ENCODE assay signal across 7 cellular contexts in the genomic region with DNA sequence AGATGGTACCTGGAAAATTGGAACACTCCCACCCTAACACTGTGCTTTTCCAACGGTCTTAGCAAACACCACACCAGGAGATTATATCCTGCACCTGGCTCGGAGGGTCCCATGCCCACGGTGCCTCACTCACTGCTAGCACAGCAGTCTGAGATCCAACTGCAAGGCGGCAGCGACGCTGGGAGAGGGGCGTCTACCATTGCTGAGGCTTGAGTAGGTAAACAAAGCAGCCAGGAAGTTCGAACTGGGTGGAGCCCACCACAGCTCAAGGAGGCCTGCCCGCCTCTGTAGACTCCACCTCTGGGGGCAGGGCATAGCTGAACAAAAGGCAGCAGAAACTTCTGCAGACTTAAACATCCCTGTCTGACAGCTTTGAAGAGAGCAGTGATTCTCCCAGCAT. TPM values are rescaled to one million over a fixed set of nuclear protein-coding genes. Genes with fewer than 3 reads are reported as not detected.
DNase-seq lines count a peak whose midpoint lies in the region; ATAC-seq and TF ChIP-seq lines count a peak whose summit lies in the region.
"Not testable (repeated sequence)": the region's sequence is repeated elsewhere in the genome, so short reads cannot be mapped to it uniquely, and the experiment has no call there.

No MANE protein-coding gene starts in this region.

- H3K27ac Mint-ChIP-seq in WTC11; activated T-helper 1 cell treated with anti-CD3 and anti-CD28 coated beads, Interleukin-12 subunit alpha, Interleukin-12 subunit beta, Interleukin-2, Interleukin-4 antibody, amounts not matched to agents 30 ng/mL and 10 ng/mL and 1 ng/mL, durations not matched to agents 14 hours and 24 hours and 36 hours: not testable (repeated sequence)
- peak overlapping the region; percentile 24 for H3K27ac Mint-ChIP-seq in activated CD8-positive, alpha-beta T cell treated with anti-CD3 and anti-CD28 coated beads, Interleukin-2, amount 10 ng/mL, durations not matched to agents 7 days and 5 days
- peak overlapping the region; percentile 71 for H3K27ac Mint-ChIP-seq in central memory CD8-positive, alpha-beta T cell (ENCODE audit: low read depth)
- peak overlapping the region; percentile 74 to 94 (median 84) for H3K27ac Mint-ChIP-seq in naive thymus-derived CD8-positive, alpha-beta T cell

- peaks cover 66% of the 10 kb centered on the region for H3K36me3 Mint-ChIP-seq in WTC11
- peaks cover 70% of the 10 kb centered on the region for H3K36me3 Mint-ChIP-seq in activated CD8-positive, alpha-beta T cell treated with anti-CD3 and anti-CD28 coated beads, Interleukin-2, amount 10 ng/mL, durations not matched to agents 7 days and 5 days (ENCODE audit: low read depth)
- H3K36me3 Mint-ChIP-seq in activated T-helper 1 cell treated with anti-CD3 and anti-CD28 coated beads, Interleukin-12 subunit alpha, Interleukin-12 subunit beta, Interleukin-2, Interleukin-4 antibody, amounts not matched to agents 30 ng/mL and 10 ng/mL and 1 ng/mL, durations not matched to agents 14 hours and 24 hours and 36 hours (ENCODE audit: low read depth) = peaks cover 55% of the 10 kb centered on the region
- H3K36me3 Mint-ChIP-seq in central memory CD8-positive, alpha-beta T cell (ENCODE audit: insufficient read depth) = peaks cover 27% of the 10 kb centered on the region
- H3K36me3 Mint-ChIP-seq in naive thymus-derived CD8-positive, alpha-beta T cell = peaks cover 13 to 76% (median 53%) of the 10 kb centered on the region in 3 donors

- POLR2A ChIA-PET in WTC11 (lab: Charles Lee); activated CD8-positive, alpha-beta T cell treated with anti-CD3 and anti-CD28 coated beads, Interleukin-2, amount 10 ng/mL, durations not matched to agents 7 days and 5 days (lab: Charles Lee); naive thymus-derived CD8-positive, alpha-beta T cell (lab: Charles Lee): not testable (repeated sequence)

- peak; percentile 26 for DNase-seq in NCI-H69 (lab: John Stamatoyannopoulos, UW)
- not testable (repeated sequence) for DNase-seq in WTC11 (ENCODE audit: low spot score); central memory CD8-positive, alpha-beta T cell (ENCODE audit: low spot score in 2 of 2)
- peak; percentile 40 for DNase-seq in activated CD8-positive, alpha-beta T cell treated with anti-CD3 and anti-CD28 coated beads, Interleukin-2, amount 10 ng/mL, durations not matched to agents 7 days and 5 days
- peak; percentile 3 for DNase-seq in activated T-helper 1 cell treated with anti-CD3 and anti-CD28 coated beads, Interleukin-12 subunit alpha, Interleukin-12 subunit beta, Interleukin-2, Interleukin-4 antibody, amounts not matched to agents 30 ng/mL and 10 ng/mL and 1 ng/mL, durations not matched to agents 14 hours and 24 hours and 36 hours (ENCODE audit: low spot score)
- DNase-seq in activated gamma-delta T cell treated with Interleukin-2 at 50 U/mL for 16 hours = peak; percentile 33
- DNase-seq in naive thymus-derived CD8-positive, alpha-beta T cell = peak in 9 of 10 donors; percentile 6 to 64 (median 31)

- not testable (repeated sequence) for ATAC-seq in WTC11; activated CD8-positive, alpha-beta T cell treated with anti-CD3 and anti-CD28 coated beads, Interleukin-2, amount 10 ng/mL, durations not matched to agents 7 days and 5 days; central memory CD8-positive, alpha-beta T cell (replicated peaks; ENCODE audit: extremely low read depth, poor library complexity, severe bottlenecking); naive thymus-derived CD8-positive, alpha-beta T cell

- CTCF ChIA-PET in WTC11 (lab: Charles Lee) = interaction anchor here (1.2 kb wide), 1 partner anchor 622 kb away, joined by 3 read pairs; no protein-coding TSS in a partner anchor
- CTCF ChIA-PET in activated CD8-positive, alpha-beta T cell treated with anti-CD3 and anti-CD28 coated beads, Interleukin-2, amount 10 ng/mL, durations not matched to agents 7 days and 5 days (lab: Charles Lee) = not testable (repeated sequence)

- intact Hi-C loops in activated T-helper 1 cell treated with anti-CD3 and anti-CD28 coated beads, Interleukin-12 subunit alpha, Interleukin-12 subunit beta, Interleukin-2, Interleukin-4 antibody, amounts not matched to agents 30 ng/mL and 10 ng/mL and 1 ng/mL, durations not matched to agents 14 hours and 24 hours and 36 hours (cut with micrococcal nuclease) = not testable (repeated sequence)

- not testable (repeated sequence) for TF ChIP-seq CTCF in WTC11 (IDR thresholded peaks at IDR 0.05)

- not testable (repeated sequence) for H3K4me1 Mint-ChIP-seq in WTC11
- peaks cover 20% of the 10 kb centered on the region for H3K4me1 Mint-ChIP-seq in activated CD8-positive, alpha-beta T cell treated with anti-CD3 and anti-CD28 coated beads, Interleukin-2, amount 10 ng/mL, durations not matched to agents 7 days and 5 days (ENCODE audit: low read depth)
- H3K4me1 Mint-ChIP-seq in activated T-helper 1 cell treated with anti-CD3 and anti-CD28 coated beads, Interleukin-12 subunit alpha, Interleukin-12 subunit beta, Interleukin-2, Interleukin-4 antibody, amounts not matched to agents 30 ng/mL and 10 ng/mL and 1 ng/mL, durations not matched to agents 14 hours and 24 hours and 36 hours (ENCODE audit: low read depth) = peaks cover 38% of the 10 kb centered on the region
- peaks cover 35% of the 10 kb centered on the region for H3K4me1 Mint-ChIP-seq in central memory CD8-positive, alpha-beta T cell
- peaks cover 37 to 48% (median 46%) of the 10 kb centered on the region in 4 donors for H3K4me1 Mint-ChIP-seq in naive thymus-derived CD8-positive, alpha-beta T cell

- H3K9me3 Mint-ChIP-seq in WTC11 = peaks cover 28% of the 10 kb centered on the region
- H3K9me3 Mint-ChIP-seq in activated CD8-positive, alpha-beta T cell treated with anti-CD3 and anti-CD28 coated beads, Interleukin-2, amount 10 ng/mL, durations not matched to agents 7 days and 5 days (ENCODE audit: insufficient read depth); activated T-helper 1 cell treated with anti-CD3 and anti-CD28 coated beads, Interleukin-12 subunit alpha, Interleukin-12 subunit beta, Interleukin-2, Interleukin-4 antibody, amounts not matched to agents 30 ng/mL and 10 ng/mL and 1 ng/mL, durations not matched to agents 14 hours and 24 hours and 36 hours; central memory CD8-positive, alpha-beta T cell; naive thymus-derived CD8-positive, alpha-beta T cell: not testable (repeated sequence)

- not testable (repeated sequence) for H3K4me3 Mint-ChIP-seq in WTC11; activated CD8-positive, alpha-beta T cell treated with anti-CD3 and anti-CD28 coated beads, Interleukin-2, amount 10 ng/mL, durations not matched to agents 7 days and 5 days; activated T-helper 1 cell treated with anti-CD3 and anti-CD28 coated beads, Interleukin-12 subunit alpha, Interleukin-12 subunit beta, Interleukin-2, Interleukin-4 antibody, amounts not matched to agents 30 ng/mL and 10 ng/mL and 1 ng/mL, durations not matched to agents 14 hours and 24 hours and 36 hours
- H3K4me3 Mint-ChIP-seq in central memory CD8-positive, alpha-beta T cell = peak overlapping the region; percentile 27
- peak overlapping the region in 9 of 10 donors; percentile 21 to 71 (median 64) for H3K4me3 Mint-ChIP-seq in naive thymus-derived CD8-positive, alpha-beta T cell

- H3K27me3 Mint-ChIP-seq in WTC11 (ENCODE audit: low read depth); activated CD8-positive, alpha-beta T cell treated with anti-CD3 and anti-CD28 coated beads, Interleukin-2, amount 10 ng/mL, durations not matched to agents 7 days and 5 days (ENCODE audit: low read depth); activated T-helper 1 cell treated with anti-CD3 and anti-CD28 coated beads, Interleukin-12 subunit alpha, Interleukin-12 subunit beta, Interleukin-2, Interleukin-4 antibody, amounts not matched to agents 30 ng/mL and 10 ng/mL and 1 ng/mL, durations not matched to agents 14 hours and 24 hours and 36 hours (ENCODE audit: insufficient read depth); central memory CD8-positive, alpha-beta T cell; naive thymus-derived CD8-positive, alpha-beta T cell: not testable (repeated sequence)

TF ChIP-seq in WTC11, 78 proteins besides CTCF, POLR2A, EP300 and RAD21:
- TF ChIP-seq, protein P1, sequence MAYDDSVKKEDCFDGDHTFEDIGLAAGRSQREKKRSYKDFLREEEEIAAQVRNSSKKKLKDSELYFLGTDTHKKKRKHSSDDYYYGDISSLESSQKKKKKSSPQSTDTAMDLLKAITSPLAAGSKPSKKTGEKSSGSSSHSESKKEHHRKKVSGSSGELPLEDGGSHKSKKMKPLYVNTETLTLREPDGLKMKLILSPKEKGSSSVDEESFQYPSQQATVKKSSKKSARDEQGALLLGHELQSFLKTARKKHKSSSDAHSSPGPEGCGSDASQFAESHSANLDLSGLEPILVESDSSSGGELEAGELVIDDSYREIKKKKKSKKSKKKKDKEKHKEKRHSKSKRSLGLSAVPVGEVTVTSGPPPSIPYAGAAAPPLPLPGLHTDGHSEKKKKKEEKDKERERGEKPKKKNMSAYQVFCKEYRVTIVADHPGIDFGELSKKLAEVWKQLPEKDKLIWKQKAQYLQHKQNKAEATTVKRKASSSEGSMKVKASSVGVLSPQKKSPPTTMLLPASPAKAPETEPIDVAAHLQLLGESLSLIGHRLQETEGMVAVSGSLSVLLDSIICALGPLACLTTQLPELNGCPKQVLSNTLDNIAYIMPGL (CRISPR knock-in tag; IDR thresholded peaks at IDR 0.05) = 0 out of 2 replicates have a peak, but pooled peaks have one; percentile 15

RNA-seq across cellular contexts. Expression of gene MAP3K7, which starts 24.5 kb away (rescaled TPM):
- total RNA-seq in WTC11 (2021) = 32.2 to 36.7 TPM (median 34.8 TPM) in 3 replicates
- total RNA-seq in activated CD8-positive, alpha-beta T cell treated with anti-CD3 and anti-CD28 coated beads, Interleukin-2, amount 10 ng/mL, durations not matched to agents 7 days and 5 days = 10 to 100 TPM; 27.8 to 28.1 TPM
- total RNA-seq in activated T-helper 1 cell treated with anti-CD3 and anti-CD28 coated beads, Interleukin-12 subunit alpha, Interleukin-12 subunit beta, Interleukin-2, Interleukin-4 antibody, amounts not matched to agents 30 ng/mL and 10 ng/mL and 1 ng/mL, durations not matched to agents 14 hours and 24 hours and 36 hours = 31.0 and 35.9 TPM in 2 replicates
- 10 to 100 TPM; 27.0 to 29.3 TPM for total RNA-seq in naive thymus-derived CD8-positive, alpha-beta T cell
- 10 to 100 TPM; 12.9 to 21.1 (median 18.3) TPM for polyA plus RNA-seq in naive thymus-derived CD8-positive, alpha-beta T cell
